ENCODE assay signal across 1 cellular context in the genomic region with DNA sequence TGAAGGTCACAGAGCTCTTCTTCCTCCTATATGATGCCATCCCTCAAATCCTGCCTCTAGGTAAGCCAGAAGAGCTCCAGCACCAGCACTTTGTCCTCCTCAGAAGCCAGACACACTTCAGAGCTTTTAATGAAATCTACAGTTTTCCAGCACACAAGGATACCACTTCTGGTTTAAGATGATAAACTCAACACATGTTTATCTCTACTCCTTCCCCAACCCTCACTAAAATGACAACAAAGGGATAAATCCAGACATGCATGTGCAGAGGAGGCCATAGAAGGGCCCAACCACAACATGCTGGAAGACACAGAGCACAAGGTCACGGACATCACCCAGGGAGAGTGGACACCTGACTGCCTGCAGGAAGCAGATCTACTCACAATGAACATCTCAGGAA.
TF ChIP-seq lines count a peak whose summit lies in the region.

No MANE protein-coding gene starts in this region.

TF ChIP-seq in K562, 482 proteins besides CTCF, POLR2A, EP300 and RAD21 (continued from another document and continues in another):
- TF ChIP-seq, protein P1, sequence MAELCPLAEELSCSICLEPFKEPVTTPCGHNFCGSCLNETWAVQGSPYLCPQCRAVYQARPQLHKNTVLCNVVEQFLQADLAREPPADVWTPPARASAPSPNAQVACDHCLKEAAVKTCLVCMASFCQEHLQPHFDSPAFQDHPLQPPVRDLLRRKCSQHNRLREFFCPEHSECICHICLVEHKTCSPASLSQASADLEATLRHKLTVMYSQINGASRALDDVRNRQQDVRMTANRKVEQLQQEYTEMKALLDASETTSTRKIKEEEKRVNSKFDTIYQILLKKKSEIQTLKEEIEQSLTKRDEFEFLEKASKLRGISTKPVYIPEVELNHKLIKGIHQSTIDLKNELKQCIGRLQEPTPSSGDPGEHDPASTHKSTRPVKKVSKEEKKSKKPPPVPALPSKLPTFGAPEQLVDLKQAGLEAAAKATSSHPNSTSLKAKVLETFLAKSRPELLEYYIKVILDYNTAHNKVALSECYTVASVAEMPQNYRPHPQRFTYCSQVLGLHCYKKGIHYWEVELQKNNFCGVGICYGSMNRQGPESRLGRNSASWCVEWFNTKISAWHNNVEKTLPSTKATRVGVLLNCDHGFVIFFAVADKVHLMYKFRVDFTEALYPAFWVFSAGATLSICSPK (IDR thresholded peaks at IDR 0.05; ENCODE audit: borderline replicate concordance) = no peak
- TF ChIP-seq NFE2L1 (tag; IDR thresholded peaks at IDR 0.05; ENCODE audit: borderline replicate concordance, low read depth) = no peak
- no peak for TF ChIP-seq NR3C1 (CRISPR knock-in tag; IDR thresholded peaks at IDR 0.05)
- peak; percentile 87 to 92 for TF ChIP-seq TRIM24 (IDR thresholded peaks at IDR 0.05)
- no peak for TF ChIP-seq ILF3 (IDR thresholded peaks at IDR 0.05; ENCODE audit: borderline replicate concordance)
- peak; percentile 56; the same call in 1 of the 2 replicates for TF ChIP-seq ZNF583 (CRISPR knock-in tag; IDR thresholded peaks at IDR 0.05)
- peak; percentile 89 for TF ChIP-seq TEAD4 (IDR thresholded peaks at IDR 0.05; ENCODE audit: low read length)
- TF ChIP-seq TEAD4 (CRISPR knock-in tag; IDR thresholded peaks at IDR 0.05; ENCODE audit: borderline replicate concordance) = no peak
- TF ChIP-seq TAL1 (IDR thresholded peaks at IDR 0.05) = peak; percentile 92
- TF ChIP-seq, protein P2, sequence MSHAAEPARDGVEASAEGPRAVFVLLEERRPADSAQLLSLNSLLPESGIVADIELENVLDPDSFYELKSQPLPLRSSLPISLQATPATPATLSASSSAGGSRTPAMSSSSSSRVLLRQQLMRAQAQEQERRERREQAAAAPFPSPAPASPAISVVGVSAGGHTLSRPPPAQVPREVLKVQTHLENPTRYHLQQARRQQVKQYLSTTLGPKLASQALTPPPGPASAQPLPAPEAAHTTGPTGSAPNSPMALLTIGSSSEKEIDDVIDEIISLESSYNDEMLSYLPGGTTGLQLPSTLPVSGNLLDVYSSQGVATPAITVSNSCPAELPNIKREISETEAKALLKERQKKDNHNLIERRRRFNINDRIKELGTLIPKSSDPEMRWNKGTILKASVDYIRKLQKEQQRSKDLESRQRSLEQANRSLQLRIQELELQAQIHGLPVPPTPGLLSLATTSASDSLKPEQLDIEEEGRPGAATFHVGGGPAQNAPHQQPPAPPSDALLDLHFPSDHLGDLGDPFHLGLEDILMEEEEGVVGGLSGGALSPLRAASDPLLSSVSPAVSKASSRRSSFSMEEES (CRISPR knock-in tag; IDR thresholded peaks at IDR 0.05) = no peak
- no peak for TF ChIP-seq CAMTA2 (CRISPR knock-in tag; conservative IDR thresholded peaks at IDR 0.05)
- peak; percentile 18 for TF ChIP-seq MEIS2 (IDR thresholded peaks at IDR 0.05; ENCODE audit: partially characterized antibody)
- no peak for TF ChIP-seq YBX1 (IDR thresholded peaks at IDR 0.05)
- TF ChIP-seq CBFA2T3 (IDR thresholded peaks at IDR 0.05) = peak; percentile 95
- TF ChIP-seq NFXL1 (CRISPR knock-in tag; IDR thresholded peaks at IDR 0.05) = no peak
- TF ChIP-seq, protein P3, sequence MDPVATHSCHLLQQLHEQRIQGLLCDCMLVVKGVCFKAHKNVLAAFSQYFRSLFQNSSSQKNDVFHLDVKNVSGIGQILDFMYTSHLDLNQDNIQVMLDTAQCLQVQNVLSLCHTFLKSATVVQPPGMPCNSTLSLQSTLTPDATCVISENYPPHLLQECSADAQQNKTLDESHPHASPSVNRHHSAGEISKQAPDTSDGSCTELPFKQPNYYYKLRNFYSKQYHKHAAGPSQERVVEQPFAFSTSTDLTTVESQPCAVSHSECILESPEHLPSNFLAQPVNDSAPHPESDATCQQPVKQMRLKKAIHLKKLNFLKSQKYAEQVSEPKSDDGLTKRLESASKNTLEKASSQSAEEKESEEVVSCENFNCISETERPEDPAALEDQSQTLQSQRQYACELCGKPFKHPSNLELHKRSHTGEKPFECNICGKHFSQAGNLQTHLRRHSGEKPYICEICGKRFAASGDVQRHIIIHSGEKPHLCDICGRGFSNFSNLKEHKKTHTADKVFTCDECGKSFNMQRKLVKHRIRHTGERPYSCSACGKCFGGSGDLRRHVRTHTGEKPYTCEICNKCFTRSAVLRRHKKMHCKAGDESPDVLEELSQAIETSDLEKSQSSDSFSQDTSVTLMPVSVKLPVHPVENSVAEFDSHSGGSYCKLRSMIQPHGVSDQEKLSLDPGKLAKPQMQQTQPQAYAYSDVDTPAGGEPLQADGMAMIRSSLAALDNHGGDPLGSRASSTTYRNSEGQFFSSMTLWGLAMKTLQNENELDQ (CRISPR knock-in tag; IDR thresholded peaks at IDR 0.05; ENCODE audit: borderline replicate concordance) = no peak
- TF ChIP-seq RCOR1 (IDR thresholded peaks at IDR 0.05; ENCODE audit: borderline replicate concordance in 1 of 2, low read depth in 2 of 2, low read length in 2 of 2) = peak in 1 of 2 experiments; percentile 69; a peak in 2 of 4 replicates
- TF ChIP-seq ZNF263 (CRISPR knock-in tag; IDR thresholded peaks at IDR 0.05; ENCODE audit: borderline replicate concordance) = no peak
- no peak for TF ChIP-seq HDAC8 (tag; IDR thresholded peaks at IDR 0.05)
- peak; percentile 63; the same call in 1 of the 2 replicates for TF ChIP-seq PHB2 (IDR thresholded peaks at IDR 0.05; ENCODE audit: low read depth)
- peak; percentile 37 for TF ChIP-seq STAT5A (IDR thresholded peaks at IDR 0.05; ENCODE audit: borderline replicate concordance, low read length)
- TF ChIP-seq STAG1 (CRISPR knock-in tag; IDR thresholded peaks at IDR 0.05; ENCODE audit: borderline replicate concordance) = no peak
- TF ChIP-seq, protein P4, sequence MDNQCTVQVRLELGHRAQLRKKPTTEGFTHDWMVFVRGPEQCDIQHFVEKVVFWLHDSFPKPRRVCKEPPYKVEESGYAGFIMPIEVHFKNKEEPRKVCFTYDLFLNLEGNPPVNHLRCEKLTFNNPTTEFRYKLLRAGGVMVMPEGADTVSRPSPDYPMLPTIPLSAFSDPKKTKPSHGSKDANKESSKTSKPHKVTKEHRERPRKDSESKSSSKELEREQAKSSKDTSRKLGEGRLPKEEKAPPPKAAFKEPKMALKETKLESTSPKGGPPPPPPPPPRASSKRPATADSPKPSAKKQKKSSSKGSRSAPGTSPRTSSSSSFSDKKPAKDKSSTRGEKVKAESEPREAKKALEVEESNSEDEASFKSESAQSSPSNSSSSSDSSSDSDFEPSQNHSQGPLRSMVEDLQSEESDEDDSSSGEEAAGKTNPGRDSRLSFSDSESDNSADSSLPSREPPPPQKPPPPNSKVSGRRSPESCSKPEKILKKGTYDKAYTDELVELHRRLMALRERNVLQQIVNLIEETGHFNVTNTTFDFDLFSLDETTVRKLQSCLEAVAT (IDR thresholded peaks at IDR 0.05) = 0 out of 4 replicates have a peak, but pooled peaks of 1 of the 2 experiments have one; percentile 11
- no peak for TF ChIP-seq THRAP3 (IDR thresholded peaks at IDR 0.05; ENCODE audit: borderline replicate concordance)
- TF ChIP-seq EZH2 (IDR thresholded peaks at IDR 0.05; ENCODE audit: borderline replicate concordance, low read depth, low read length) = no peak
- TF ChIP-seq PML (IDR thresholded peaks at IDR 0.05; ENCODE audit: low read length) = peak; percentile 43; the same call in 1 of the 2 replicates
- TF ChIP-seq ZKSCAN8 (CRISPR knock-in tag; IDR thresholded peaks at IDR 0.05) = no peak
- no peak for TF ChIP-seq ZNF384 (IDR thresholded peaks at IDR 0.05; ENCODE audit: low read depth, low read length)
- TF ChIP-seq, protein P5, sequence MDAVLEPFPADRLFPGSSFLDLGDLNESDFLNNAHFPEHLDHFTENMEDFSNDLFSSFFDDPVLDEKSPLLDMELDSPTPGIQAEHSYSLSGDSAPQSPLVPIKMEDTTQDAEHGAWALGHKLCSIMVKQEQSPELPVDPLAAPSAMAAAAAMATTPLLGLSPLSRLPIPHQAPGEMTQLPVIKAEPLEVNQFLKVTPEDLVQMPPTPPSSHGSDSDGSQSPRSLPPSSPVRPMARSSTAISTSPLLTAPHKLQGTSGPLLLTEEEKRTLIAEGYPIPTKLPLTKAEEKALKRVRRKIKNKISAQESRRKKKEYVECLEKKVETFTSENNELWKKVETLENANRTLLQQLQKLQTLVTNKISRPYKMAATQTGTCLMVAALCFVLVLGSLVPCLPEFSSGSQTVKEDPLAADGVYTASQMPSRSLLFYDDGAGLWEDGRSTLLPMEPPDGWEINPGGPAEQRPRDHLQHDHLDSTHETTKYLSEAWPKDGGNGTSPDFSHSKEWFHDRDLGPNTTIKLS (IDR thresholded peaks at IDR 0.05; ENCODE audit: borderline replicate concordance, low read depth) = no peak
- TF ChIP-seq BDP1 (IDR thresholded peaks at IDR 0.05; ENCODE audit: insufficient read depth, insufficient read length) = no peak
- TF ChIP-seq ZEB2 (IDR thresholded peaks at IDR 0.05) = peak; percentile 49; the same call in 1 of the 2 replicates
- TF ChIP-seq PHTF2 (CRISPR knock-in tag; IDR thresholded peaks at IDR 0.05) = no peak
- TF ChIP-seq DPF2 (IDR thresholded peaks at IDR 0.05) = peak; percentile 66
- TF ChIP-seq, protein P6, sequence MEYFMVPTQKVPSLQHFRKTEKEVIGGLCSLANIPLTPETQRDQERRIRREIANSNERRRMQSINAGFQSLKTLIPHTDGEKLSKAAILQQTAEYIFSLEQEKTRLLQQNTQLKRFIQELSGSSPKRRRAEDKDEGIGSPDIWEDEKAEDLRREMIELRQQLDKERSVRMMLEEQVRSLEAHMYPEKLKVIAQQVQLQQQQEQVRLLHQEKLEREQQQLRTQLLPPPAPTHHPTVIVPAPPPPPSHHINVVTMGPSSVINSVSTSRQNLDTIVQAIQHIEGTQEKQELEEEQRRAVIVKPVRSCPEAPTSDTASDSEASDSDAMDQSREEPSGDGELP (CRISPR knock-in tag; IDR thresholded peaks at IDR 0.05; ENCODE audit: borderline replicate concordance) = peak; percentile 41; the same call in 1 of the 2 replicates
- TF ChIP-seq POLR2AphosphoS5 (IDR thresholded peaks at IDR 0.05; ENCODE audit: control insufficient read depth, insufficient read depth, low read depth, low read length) = peak; percentile 59; the same call in 1 of the 2 replicates
- TF ChIP-seq, protein P7, sequence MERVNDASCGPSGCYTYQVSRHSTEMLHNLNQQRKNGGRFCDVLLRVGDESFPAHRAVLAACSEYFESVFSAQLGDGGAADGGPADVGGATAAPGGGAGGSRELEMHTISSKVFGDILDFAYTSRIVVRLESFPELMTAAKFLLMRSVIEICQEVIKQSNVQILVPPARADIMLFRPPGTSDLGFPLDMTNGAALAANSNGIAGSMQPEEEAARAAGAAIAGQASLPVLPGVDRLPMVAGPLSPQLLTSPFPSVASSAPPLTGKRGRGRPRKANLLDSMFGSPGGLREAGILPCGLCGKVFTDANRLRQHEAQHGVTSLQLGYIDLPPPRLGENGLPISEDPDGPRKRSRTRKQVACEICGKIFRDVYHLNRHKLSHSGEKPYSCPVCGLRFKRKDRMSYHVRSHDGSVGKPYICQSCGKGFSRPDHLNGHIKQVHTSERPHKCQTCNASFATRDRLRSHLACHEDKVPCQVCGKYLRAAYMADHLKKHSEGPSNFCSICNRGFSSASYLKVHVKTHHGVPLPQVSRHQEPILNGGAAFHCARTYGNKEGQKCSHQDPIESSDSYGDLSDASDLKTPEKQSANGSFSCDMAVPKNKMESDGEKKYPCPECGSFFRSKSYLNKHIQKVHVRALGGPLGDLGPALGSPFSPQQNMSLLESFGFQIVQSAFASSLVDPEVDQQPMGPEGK (CRISPR knock-in tag; IDR thresholded peaks at IDR 0.05; ENCODE audit: borderline replicate concordance) = no peak
- no peak for TF ChIP-seq ZNF57 (CRISPR knock-in tag; IDR thresholded peaks at IDR 0.05)
- peak; percentile 93 for TF ChIP-seq SOX6 (IDR thresholded peaks at IDR 0.05)
- TF ChIP-seq ASH1L (IDR thresholded peaks at IDR 0.05; ENCODE audit: borderline replicate concordance, low read depth, partially characterized antibody) = no peak
- no peak for TF ChIP-seq DNMT1 (IDR thresholded peaks at IDR 0.05)
- TF ChIP-seq HDAC1 (IDR thresholded peaks at IDR 0.05) = peak in 1 of 2 experiments; percentile 71; a peak in 1 of 4 replicates
- TF ChIP-seq FOXK2 (conservative IDR thresholded peaks at IDR 0.05 in 1 of 2, IDR thresholded peaks at IDR 0.05 in 1 of 2; ENCODE audit: low read depth in 2 of 2) = peak; percentile 94 to 97
- peak; percentile 92 for TF ChIP-seq CBFA2T2 (conservative IDR thresholded peaks at IDR 0.05)
- no peak for TF ChIP-seq ZNF165 (CRISPR knock-in tag; IDR thresholded peaks at IDR 0.05; ENCODE audit: borderline replicate concordance)
- TF ChIP-seq, protein P8, sequence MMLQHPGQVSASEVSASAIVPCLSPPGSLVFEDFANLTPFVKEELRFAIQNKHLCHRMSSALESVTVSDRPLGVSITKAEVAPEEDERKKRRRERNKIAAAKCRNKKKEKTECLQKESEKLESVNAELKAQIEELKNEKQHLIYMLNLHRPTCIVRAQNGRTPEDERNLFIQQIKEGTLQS (IDR thresholded peaks at IDR 0.05) = no peak
- TF ChIP-seq, protein P8 (CRISPR knock-in tag; conservative IDR thresholded peaks at IDR 0.05) = no peak
- TF ChIP-seq, protein P9, sequence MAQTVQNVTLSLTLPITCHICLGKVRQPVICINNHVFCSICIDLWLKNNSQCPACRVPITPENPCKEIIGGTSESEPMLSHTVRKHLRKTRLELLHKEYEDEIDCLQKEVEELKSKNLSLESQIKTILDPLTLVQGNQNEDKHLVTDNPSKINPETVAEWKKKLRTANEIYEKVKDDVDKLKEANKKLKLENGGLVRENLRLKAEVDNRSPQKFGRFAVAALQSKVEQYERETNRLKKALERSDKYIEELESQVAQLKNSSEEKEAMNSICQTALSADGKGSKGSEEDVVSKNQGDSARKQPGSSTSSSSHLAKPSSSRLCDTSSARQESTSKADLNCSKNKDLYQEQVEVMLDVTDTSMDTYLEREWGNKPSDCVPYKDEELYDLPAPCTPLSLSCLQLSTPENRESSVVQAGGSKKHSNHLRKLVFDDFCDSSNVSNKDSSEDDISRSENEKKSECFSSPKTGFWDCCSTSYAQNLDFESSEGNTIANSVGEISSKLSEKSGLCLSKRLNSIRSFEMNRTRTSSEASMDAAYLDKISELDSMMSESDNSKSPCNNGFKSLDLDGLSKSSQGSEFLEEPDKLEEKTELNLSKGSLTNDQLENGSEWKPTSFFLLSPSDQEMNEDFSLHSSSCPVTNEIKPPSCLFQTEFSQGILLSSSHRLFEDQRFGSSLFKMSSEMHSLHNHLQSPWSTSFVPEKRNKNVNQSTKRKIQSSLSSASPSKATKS (CRISPR knock-in tag; IDR thresholded peaks at IDR 0.05) = no peak
- TF ChIP-seq TCF3 (CRISPR knock-in tag; IDR thresholded peaks at IDR 0.05) = peak; percentile 93
- TF ChIP-seq ZNF311 (CRISPR knock-in tag; IDR thresholded peaks at IDR 0.05) = no peak
